16 cellular contexts compared by ENCODE assay signal in the genomic region with DNA sequence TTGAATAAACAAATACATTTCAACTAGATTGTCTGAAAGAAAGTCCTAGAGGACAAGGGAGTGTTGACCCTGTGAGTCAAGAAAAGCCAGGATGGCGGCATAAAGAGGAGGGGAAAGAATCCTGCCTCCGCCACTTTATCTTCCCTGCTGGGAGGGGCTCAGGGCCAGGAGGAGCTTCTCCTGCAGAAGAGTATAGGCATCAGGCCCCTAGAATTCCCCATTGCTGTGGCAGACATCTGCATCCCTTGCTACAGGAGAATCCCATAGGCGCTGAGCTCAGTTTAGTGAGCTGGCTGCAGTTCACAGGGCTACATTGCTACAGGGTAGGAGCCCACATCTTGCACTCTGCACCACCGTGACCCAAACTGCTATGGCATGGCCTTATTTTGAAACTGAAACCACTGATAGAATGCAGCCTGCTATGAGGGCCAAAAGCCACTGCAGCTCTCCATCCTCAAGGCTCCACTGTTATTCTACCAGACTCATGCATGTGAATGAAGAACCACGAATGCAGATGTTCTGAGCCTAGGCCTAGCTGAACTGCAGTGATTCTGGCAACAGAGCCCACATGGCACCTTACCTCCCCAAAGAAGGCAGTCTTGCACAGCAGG.
A peak's percentile ranks its signal among the peaks of the same experiment; 100 is the strongest.
DNase-seq lines count a peak whose midpoint lies in the region; ATAC-seq and TF ChIP-seq lines count a peak whose summit lies in the region.
"Had no signal": no experiment of that assay in that cellular context is flagged by ENCODE, and none has a peak within 500 bp of the region (broad histone marks: within the 10 kb centered on the region; RNA-seq: fewer than 3 reads in every experiment).

No MANE protein-coding gene starts in this region.

- peak overlapping the region; percentile 73 for H3K56ac ChIP-seq in H9 (ENCODE audit: insufficient read length, low read depth, low read length)

- no peak overlapping the region for H4K12ac ChIP-seq in trophoblast cell (ENCODE audit: low read depth, low read length)

- H4K5ac ChIP-seq in H9 (ENCODE audit: insufficient read length, low read depth, low read length): no peak overlapping the region

- H3K4me3 ChIP-seq in mesenchymal stem cell (ENCODE audit: insufficient read depth in 1 of 2, low read depth in 1 of 2, low read length in 2 of 2): no peak overlapping the region
- H3K4me3 ChIP-seq in trophoblast cell (ENCODE audit: low read depth, low read length): no peak overlapping the region
- H3K4me3 ChIP-seq: K562, Peyer's patch, SJCRH30 had no signal

- no peaks in the 10 kb centered on the region for H3K27me3 Mint-ChIP-seq in H9 (ENCODE audit: low read depth)
- H3K27me3 Mint-ChIP-seq in WTC11 (ENCODE audit: low read depth): no peaks in the 10 kb centered on the region

- H2BK12ac ChIP-seq in H9 (ENCODE audit: insufficient read length, low read depth, low read length): no peak overlapping the region
- no peak overlapping the region for H2BK12ac ChIP-seq in mesenchymal stem cell (ENCODE audit: low read length in 2 of 2)
- no peak overlapping the region for H2BK12ac ChIP-seq in trophoblast cell (ENCODE audit: low read length)

- no peaks in the 10 kb centered on the region for H3K23me2 ChIP-seq in H9 (ENCODE audit: insufficient read length, low read depth, low read length, poor library complexity, severe bottlenecking)

- H3K4me1 ChIP-seq in H9 (ENCODE audit: insufficient read depth, low read length) (peaks cover 4% of the 10 kb centered on the region; the same call in 1 of the 2 replicates), mesenchymal stem cell (ENCODE audit: control insufficient read depth, insufficient read depth, low read depth, low read length) (no peaks in the 10 kb centered on the region), trophoblast cell (ENCODE audit: control insufficient read depth in 1 of 2, insufficient read depth in 2 of 2, low read length in 2 of 2) (no peaks in the 10 kb centered on the region)
- H3K4me1 ChIP-seq: BE2C, Peyer's patch, SJCRH30 had no signal

- peak overlapping the region; percentile 22 for H2AFZ ChIP-seq in H9 (ENCODE audit: low read length)
- no peak overlapping the region for H2AFZ ChIP-seq in mesenchymal stem cell (ENCODE audit: low read depth, low read length)
- H2AFZ ChIP-seq in trophoblast cell (ENCODE audit: insufficient read depth, low read length, poor library complexity): no peak overlapping the region

- H3K14ac ChIP-seq in H9 (ENCODE audit: insufficient read depth, low read length): no peak overlapping the region
- no peak overlapping the region for H3K14ac ChIP-seq in mesenchymal stem cell (ENCODE audit: low read length in 2 of 2)
- no peak overlapping the region for H3K14ac ChIP-seq in trophoblast cell (ENCODE audit: low read length)

- H2AK5ac ChIP-seq in H9 (ENCODE audit: insufficient read length, low read length): no peak overlapping the region
- H2AK5ac ChIP-seq in mesenchymal stem cell (ENCODE audit: low read length, severe bottlenecking): no peak overlapping the region
- H2AK5ac ChIP-seq in trophoblast cell (ENCODE audit: low read length): no peak overlapping the region

- no peak overlapping the region for H3K23ac ChIP-seq in H9 (ENCODE audit: insufficient read length, low read depth, low read length)
- no peak overlapping the region for H3K23ac ChIP-seq in mesenchymal stem cell (ENCODE audit: low read length in 2 of 2)
- H3K23ac ChIP-seq in trophoblast cell (ENCODE audit: low read length): no peak overlapping the region

- CTCF ChIA-PET in WTC11 (lab: Charles Lee): no interaction called here

- no peak overlapping the region for H2BK20ac ChIP-seq in H9 (ENCODE audit: low read depth, low read length, poor library complexity, severe bottlenecking)

- WGBS in H9 (ENCODE audit: extremely low coverage, insufficient read length, low lambda C conversion rate): no CpG with 5 or more reads among the region's 5 CpGs
- 72% methylated on average over 5 of the region's 5 CpGs for WGBS in mesenchymal stem cell
- WGBS in trophoblast cell (ENCODE audit: extremely low coverage, insufficient coverage, insufficient read length): no CpG with 5 or more reads among the region's 5 CpGs

- H3K27ac Mint-ChIP-seq in H9 (peak overlapping the region in 1 of 3 experiments; percentile 73; a peak in 1 of 7 replicates), WTC11 (no peak overlapping the region)

- peak; percentile 89 for ATAC-seq in WTC11
- no peak for ATAC-seq in HG03469 (IDR thresholded peaks at IDR 0.05; ENCODE audit: unreplicated experiment)
- no peak for ATAC-seq in GM19467 (IDR thresholded peaks at IDR 0.05; ENCODE audit: unreplicated experiment)
- no peak for ATAC-seq in GM19455 (IDR thresholded peaks at IDR 0.05; ENCODE audit: unreplicated experiment)
- ATAC-seq: HCT116, K562 had no signal

- H3K18ac ChIP-seq in H9 (ENCODE audit: insufficient read length, low read depth, low read length) (no peak overlapping the region), mesenchymal stem cell (ENCODE audit: low read depth in 1 of 2, low read length in 2 of 2) (no peak overlapping the region), trophoblast cell (ENCODE audit: low read length) (no peak overlapping the region)

- H3T11ph ChIP-seq in H9 (ENCODE audit: low read length): no peak overlapping the region

- POLR2A ChIA-PET in WTC11 (lab: Charles Lee): interaction anchor here (0.6 kb wide), 1 partner anchor 1256 kb away, joined by 5 read pairs; no protein-coding TSS in a partner anchor

- H3K36me3 ChIP-seq in mesenchymal stem cell (ENCODE audit: control insufficient read depth in 1 of 2, insufficient read depth in 2 of 2, low read depth in 1 of 2, low read length in 2 of 2) (no peaks in the 10 kb centered on the region), trophoblast cell (ENCODE audit: control insufficient read depth in 1 of 2, insufficient read depth in 2 of 2, low read length in 2 of 2) (no peaks in the 10 kb centered on the region)
- H3K36me3 ChIP-seq: BE2C, Peyer's patch, SJCRH30 had no signal

- no peaks in the 10 kb centered on the region for H3K27me3 ChIP-seq in H9 (ENCODE audit: insufficient read depth, low read length)
- H3K27me3 ChIP-seq in mesenchymal stem cell (ENCODE audit: control insufficient read depth in 1 of 2, insufficient read depth in 1 of 2, low read length in 2 of 2): no peaks in the 10 kb centered on the region
- H3K27me3 ChIP-seq in trophoblast cell (ENCODE audit: insufficient read depth, low read length): no peaks in the 10 kb centered on the region
- H3K27me3 ChIP-seq: BE2C, Peyer's patch, SJCRH30 had no signal

- no peak overlapping the region for H3K4me2 ChIP-seq in H9 (ENCODE audit: insufficient read depth, insufficient read length, low read length)
- H3K4me2 ChIP-seq in mesenchymal stem cell (ENCODE audit: low read length, poor library complexity, severe bottlenecking): no peak overlapping the region
- no peak overlapping the region for H3K4me2 ChIP-seq in trophoblast cell (ENCODE audit: low read length)

- H3K9me3 ChIP-seq in H9 (ENCODE audit: control insufficient read depth, low read depth, low read length) (no peaks in the 10 kb centered on the region), mesenchymal stem cell (ENCODE audit: control insufficient read depth, low read length) (peaks cover 2% of the 10 kb centered on the region), trophoblast cell (ENCODE audit: insufficient read depth, low read depth, low read length) (no peaks in the 10 kb centered on the region)
- H3K9me3 ChIP-seq: BE2C, SJCRH30 had no signal

- H3K27ac ChIP-seq in H9 (ENCODE audit: insufficient read length, low read depth, low read length) (peak overlapping the region; percentile 39), mesenchymal stem cell (ENCODE audit: low read length, poor library complexity, severe bottlenecking) (no peak overlapping the region), trophoblast cell (ENCODE audit: low read depth, low read length) (no peak overlapping the region)
- H3K27ac ChIP-seq: Peyer's patch, SJCRH30 had no signal

- no peak overlapping the region for H4K91ac ChIP-seq in H9 (ENCODE audit: insufficient read length, low read depth, low read length)
- H4K91ac ChIP-seq in mesenchymal stem cell (ENCODE audit: low read length): peak overlapping the region; percentile 21
- no peak overlapping the region for H4K91ac ChIP-seq in trophoblast cell (ENCODE audit: low read depth, low read length)

- no peaks in the 10 kb centered on the region for H4K20me1 ChIP-seq in H9 (ENCODE audit: control insufficient read depth, insufficient read depth, insufficient read length)

- TF ChIP-seq CTCF in H9 (conservative IDR thresholded peaks at IDR 0.05) (no peak), WTC11 (IDR thresholded peaks at IDR 0.05) (no peak)

- DNase-seq in H9: no peak
- DNase-seq in WTC11 (ENCODE audit: low spot score): peak; percentile 21
- no peak for DNase-seq in mesenchymal stem cell
- no peak for DNase-seq in trophoblast cell
- DNase-seq: BE2C, NCI-H1092 treated with DMSO at 0.1 percent for 48 hours, NCI-H1436 treated with DMSO at 0.1 percent for 48 hours, NCI-H1930, NCI-H69, Peyer's patch, SJCRH30 had no signal

- H3K4me3 Mint-ChIP-seq in H9 (no peak overlapping the region), WTC11 (no peak overlapping the region)

- H2BK15ac ChIP-seq in H9 (ENCODE audit: low read depth, low read length) (peak overlapping the region; percentile 6; the same call in 1 of the 2 replicates), mesenchymal stem cell (ENCODE audit: low read depth, poor library complexity, severe bottlenecking) (no peak overlapping the region)

- no peaks in the 10 kb centered on the region for H3K79me1 ChIP-seq in H9 (ENCODE audit: insufficient read depth, low read depth, low read length, poor library complexity, severe bottlenecking)
- H3K79me1 ChIP-seq in mesenchymal stem cell (replicated peaks; ENCODE audit: low read length, poor library complexity, severe bottlenecking): no peaks in the 10 kb centered on the region
- no peaks in the 10 kb centered on the region for H3K79me1 ChIP-seq in trophoblast cell (ENCODE audit: low read length)

- no peaks in the 10 kb centered on the region for H3K36me3 Mint-ChIP-seq in H9 (ENCODE audit: insufficient read depth in 1 of 3, low read depth in 3 of 3)
- no peaks in the 10 kb centered on the region for H3K36me3 Mint-ChIP-seq in WTC11

- H2BK120ac ChIP-seq in H9 (ENCODE audit: low read depth, low read length, poor library complexity, severe bottlenecking) (no peak overlapping the region), mesenchymal stem cell (ENCODE audit: low read depth, low read length) (no peak overlapping the region), trophoblast cell (ENCODE audit: insufficient read depth, low read length, poor library complexity) (no peak overlapping the region)

- no peak overlapping the region for H3K9ac ChIP-seq in H9 (ENCODE audit: extremely low read depth, insufficient read length, low read length)
- no peak overlapping the region for H3K9ac ChIP-seq in mesenchymal stem cell (ENCODE audit: low read length)
- peak overlapping the region; percentile 66 for H3K9ac ChIP-seq in trophoblast cell (ENCODE audit: low read length)

- no peak overlapping the region for H4K8ac ChIP-seq in H9 (replicated peaks; ENCODE audit: insufficient read length, low read depth, low read length)
- no peak overlapping the region for H4K8ac ChIP-seq in mesenchymal stem cell (ENCODE audit: low read length)
- H4K8ac ChIP-seq in trophoblast cell (ENCODE audit: low read depth, low read length): no peak overlapping the region

- no peak overlapping the region for H3K4ac ChIP-seq in H9 (ENCODE audit: low read depth, low read length)
- H3K4ac ChIP-seq in mesenchymal stem cell (ENCODE audit: low read depth in 1 of 2, low read length in 2 of 2): no peak overlapping the region
- no peak overlapping the region for H3K4ac ChIP-seq in trophoblast cell (ENCODE audit: low read depth, low read length)

- peak overlapping the region; percentile 64 for H2BK5ac ChIP-seq in H9 (ENCODE audit: insufficient read length, low read length)
- H2BK5ac ChIP-seq in mesenchymal stem cell (ENCODE audit: low read depth, low read length, poor library complexity, severe bottlenecking): no peak overlapping the region
- H2BK5ac ChIP-seq in trophoblast cell (ENCODE audit: low read depth, low read length, poor library complexity): no peak overlapping the region

- H3K79me2 ChIP-seq in H9 (ENCODE audit: insufficient read depth, low read length): no peaks in the 10 kb centered on the region
- no peaks in the 10 kb centered on the region for H3K79me2 ChIP-seq in trophoblast cell (ENCODE audit: control insufficient read depth, insufficient read depth, low read length, poor library complexity)

- H3K9me3 Mint-ChIP-seq in H9: no peaks in the 10 kb centered on the region; a peak in 1 of 5 replicates
- no peaks in the 10 kb centered on the region for H3K9me3 Mint-ChIP-seq in WTC11

- H3K4me1 Mint-ChIP-seq in H9 (peaks cover 9 to 10% of the 10 kb centered on the region in 2 experiments), WTC11 (peaks cover 10% of the 10 kb centered on the region)
